In the genomic region with DNA sequence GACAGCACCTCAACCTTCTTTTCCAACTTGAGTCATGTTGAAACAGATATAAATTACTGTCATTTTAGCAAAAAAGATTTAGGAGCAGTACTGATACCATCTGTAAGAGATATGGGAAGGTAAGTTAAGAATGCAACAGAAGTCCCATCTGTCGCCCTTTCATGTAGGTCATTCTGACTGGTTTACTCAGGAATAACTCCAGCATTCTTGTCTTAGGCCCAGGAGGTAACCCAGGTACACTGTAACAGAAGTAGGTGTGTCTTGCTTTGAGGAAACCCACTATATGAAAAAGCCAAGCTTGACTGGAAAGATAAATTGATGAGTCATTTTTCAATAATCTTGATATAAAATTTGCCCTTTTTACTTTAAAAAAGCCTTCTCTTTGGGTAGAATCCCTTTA, we compare ENCODE assay signal across 23 cellular contexts.
"Had no signal": no experiment of that assay in that cellular context is flagged by ENCODE, and none has a peak within 500 bp of the region (broad histone marks: within the 10 kb centered on the region; RNA-seq: fewer than 3 reads in every experiment).

No MANE protein-coding gene starts in this region.

- ATAC-seq: activated CD8-positive, alpha-beta memory T cell treated with anti-CD3 and anti-CD28 coated beads, Interleukin-2, amount 10 ng/mL, durations not matched to agents 7 days and 5 days; activated T-helper 17 cell treated with anti-CD3 and anti-CD28 coated beads, Interleukin-2, amount 50 U/mL, for 72 hours; left ventricle myocardium superior; natural killer cell; stimulated activated memory B cell treated with anti-CD40 and anti-IgM and Interleukin-4, amounts not matched to agents 10 μg/mL and 1 μg/mL and 100 μg/mL, for 72 hours; T-cell had no signal

- H3K4me3 ChIP-seq: testis, upper lobe of left lung had no signal

- H3K4me2 ChIP-seq: SK-N-SH had no signal

- H3K9me3 Mint-ChIP-seq: activated CD4-positive, alpha-beta memory T cell treated with anti-CD3 and anti-CD28 coated beads, Interleukin-2, amount 10 ng/mL, durations not matched to agents 7 days and 5 days; activated naive CD8-positive, alpha-beta T cell treated with anti-CD3 and anti-CD28 coated beads for 36 hours; activated T-helper 17 cell treated with anti-CD3 and anti-CD28 coated beads, Interleukin-2, amount 50 U/mL, for 72 hours; endodermal cell; natural killer cell; stimulated activated memory B cell treated with anti-CD40 and anti-IgM and Interleukin-4, amounts not matched to agents 10 μg/mL and 1 μg/mL and 100 μg/mL, for 72 hours; T-cell had no signal

- H3K4me3 Mint-ChIP-seq: activated CD4-positive, alpha-beta memory T cell treated with anti-CD3 and anti-CD28 coated beads, Interleukin-2, amount 10 ng/mL, durations not matched to agents 7 days and 5 days; activated CD8-positive, alpha-beta memory T cell treated with anti-CD3 and anti-CD28 coated beads, Interleukin-2, amount 10 ng/mL, durations not matched to agents 7 days and 5 days; activated naive CD8-positive, alpha-beta T cell treated with anti-CD3 and anti-CD28 coated beads for 36 hours; activated T-helper 17 cell treated with anti-CD3 and anti-CD28 coated beads, Interleukin-2, amount 50 U/mL, for 72 hours; endodermal cell; natural killer cell; stimulated activated memory B cell treated with anti-CD40 and anti-IgM and Interleukin-4, amounts not matched to agents 10 μg/mL and 1 μg/mL and 100 μg/mL, for 72 hours; T-cell had no signal

- FAIRE-seq: colon, frontal cortex had no signal

- H3K9ac ChIP-seq: SK-N-SH had no signal

- H3K4me1 ChIP-seq: testis had no signal

- H3K9me3 ChIP-seq: SK-N-SH, testis, upper lobe of left lung had no signal

- H3K27ac Mint-ChIP-seq: activated CD4-positive, alpha-beta memory T cell treated with anti-CD3 and anti-CD28 coated beads, Interleukin-2, amount 10 ng/mL, durations not matched to agents 7 days and 5 days; activated CD8-positive, alpha-beta memory T cell treated with anti-CD3 and anti-CD28 coated beads, Interleukin-2, amount 10 ng/mL, durations not matched to agents 7 days and 5 days; activated naive CD8-positive, alpha-beta T cell treated with anti-CD3 and anti-CD28 coated beads for 36 hours; activated T-helper 17 cell treated with anti-CD3 and anti-CD28 coated beads, Interleukin-2, amount 50 U/mL, for 72 hours; endodermal cell; natural killer cell; stimulated activated memory B cell treated with anti-CD40 and anti-IgM and Interleukin-4, amounts not matched to agents 10 μg/mL and 1 μg/mL and 100 μg/mL, for 72 hours had no signal

- H3K27me3 ChIP-seq: testis, upper lobe of left lung had no signal

- H3K4me1 Mint-ChIP-seq: stimulated activated memory B cell treated with anti-CD40 and anti-IgM and Interleukin-4, amounts not matched to agents 10 μg/mL and 1 μg/mL and 100 μg/mL, for 72 hours had no signal

- H3K27ac ChIP-seq: testis, upper lobe of left lung had no signal

- H3K27me3 Mint-ChIP-seq: activated CD4-positive, alpha-beta memory T cell treated with anti-CD3 and anti-CD28 coated beads, Interleukin-2, amount 10 ng/mL, durations not matched to agents 7 days and 5 days; activated CD8-positive, alpha-beta memory T cell treated with anti-CD3 and anti-CD28 coated beads, Interleukin-2, amount 10 ng/mL, durations not matched to agents 7 days and 5 days; activated naive CD8-positive, alpha-beta T cell treated with anti-CD3 and anti-CD28 coated beads for 36 hours; activated T-helper 17 cell treated with anti-CD3 and anti-CD28 coated beads, Interleukin-2, amount 50 U/mL, for 72 hours; stimulated activated memory B cell treated with anti-CD40 and anti-IgM and Interleukin-4, amounts not matched to agents 10 μg/mL and 1 μg/mL and 100 μg/mL, for 72 hours; T-cell had no signal

- DNase-seq: activated CD4-positive, alpha-beta memory T cell treated with anti-CD3 and anti-CD28 coated beads, Interleukin-2, amount 10 ng/mL, durations not matched to agents 7 days and 5 days; activated CD4-positive, alpha-beta T cell treated with anti-CD3 and anti-CD28 coated beads for 48 hours; activated CD4-positive, CD25-positive, alpha-beta regulatory T cell; activated CD8-positive, alpha-beta memory T cell treated with anti-CD3 and anti-CD28 coated beads, Interleukin-2, amount 10 ng/mL, durations not matched to agents 7 days and 5 days; activated naive CD4-positive, alpha-beta T cell; activated naive CD8-positive, alpha-beta T cell treated with anti-CD3 and anti-CD28 coated beads for 36 hours; amniotic stem cell; caudate nucleus; endodermal cell; head of caudate nucleus; kidney glomerular epithelial cell; left ventricle myocardium superior; mesenchymal stem cell; natural killer cell; SK-N-SH; stimulated activated CD4-positive, alpha-beta T cell treated with anti-CD3 and anti-CD28 coated beads, Interleukin-4, amount 100 ng/mL, for 1 hour; T-cell; testis; upper lobe of left lung had no signal
